Comparison of ENCODE assay signal across 1 cellular context in the genomic region with DNA sequence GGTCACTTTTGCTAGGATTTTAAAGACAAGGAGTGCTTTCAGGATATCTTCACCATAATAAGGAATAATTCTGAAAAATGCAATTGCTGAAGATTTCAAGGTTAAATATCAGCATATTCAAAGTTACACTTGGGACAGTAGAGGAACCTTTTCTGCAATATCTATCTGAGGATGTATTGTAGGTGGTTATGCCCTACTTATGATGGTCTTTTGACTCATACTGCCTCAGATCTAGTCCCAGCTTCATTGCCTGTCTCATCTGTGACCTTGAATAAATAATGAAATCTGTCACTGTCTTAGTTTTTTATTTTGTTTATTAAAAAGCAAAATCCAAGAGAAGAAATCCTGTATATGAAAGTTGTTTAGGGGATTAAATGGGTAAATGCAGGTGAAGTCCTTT.
TF ChIP-seq lines count a peak whose summit lies in the region.

No MANE protein-coding gene starts in this region.

TF ChIP-seq in HCT116, 20 proteins besides CTCF, POLR2A, EP300 and RAD21 (continued from another document):
- TF ChIP-seq POLR2AphosphoS5 (IDR thresholded peaks at IDR 0.05; ENCODE audit: low read depth, low read length) (no peak), ZNF274 (IDR thresholded peaks at IDR 0.05; ENCODE audit: low read depth, low read length) (no peak), SP1 (IDR thresholded peaks at IDR 0.05; ENCODE audit: low read depth) (no peak), SIN3A (IDR thresholded peaks at IDR 0.05; ENCODE audit: low read depth) (no peak), SRF (IDR thresholded peaks at IDR 0.05; ENCODE audit: low read depth) (no peak), CBX3 (IDR thresholded peaks at IDR 0.05; ENCODE audit: low read depth) (no peak), MAX (IDR thresholded peaks at IDR 0.05) (no peak), JUND (IDR thresholded peaks at IDR 0.05) (no peak), EGR1 (IDR thresholded peaks at IDR 0.05; ENCODE audit: low read depth) (no peak), ATF3 (IDR thresholded peaks at IDR 0.05) (no peak)
- TF ChIP-seq, protein P1, sequence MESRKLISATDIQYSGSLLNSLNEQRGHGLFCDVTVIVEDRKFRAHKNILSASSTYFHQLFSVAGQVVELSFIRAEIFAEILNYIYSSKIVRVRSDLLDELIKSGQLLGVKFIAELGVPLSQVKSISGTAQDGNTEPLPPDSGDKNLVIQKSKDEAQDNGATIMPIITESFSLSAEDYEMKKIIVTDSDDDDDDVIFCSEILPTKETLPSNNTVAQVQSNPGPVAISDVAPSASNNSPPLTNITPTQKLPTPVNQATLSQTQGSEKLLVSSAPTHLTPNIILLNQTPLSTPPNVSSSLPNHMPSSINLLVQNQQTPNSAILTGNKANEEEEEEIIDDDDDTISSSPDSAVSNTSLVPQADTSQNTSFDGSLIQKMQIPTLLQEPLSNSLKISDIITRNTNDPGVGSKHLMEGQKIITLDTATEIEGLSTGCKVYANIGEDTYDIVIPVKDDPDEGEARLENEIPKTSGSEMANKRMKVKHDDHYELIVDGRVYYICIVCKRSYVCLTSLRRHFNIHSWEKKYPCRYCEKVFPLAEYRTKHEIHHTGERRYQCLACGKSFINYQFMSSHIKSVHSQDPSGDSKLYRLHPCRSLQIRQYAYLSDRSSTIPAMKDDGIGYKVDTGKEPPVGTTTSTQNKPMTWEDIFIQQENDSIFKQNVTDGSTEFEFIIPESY (IDR thresholded peaks at IDR 0.05; ENCODE audit: extremely low read depth, insufficient replicate concordance, low read length), result no peak
